Comparison of ENCODE assay signal across 19 cellular contexts in the genomic region with DNA sequence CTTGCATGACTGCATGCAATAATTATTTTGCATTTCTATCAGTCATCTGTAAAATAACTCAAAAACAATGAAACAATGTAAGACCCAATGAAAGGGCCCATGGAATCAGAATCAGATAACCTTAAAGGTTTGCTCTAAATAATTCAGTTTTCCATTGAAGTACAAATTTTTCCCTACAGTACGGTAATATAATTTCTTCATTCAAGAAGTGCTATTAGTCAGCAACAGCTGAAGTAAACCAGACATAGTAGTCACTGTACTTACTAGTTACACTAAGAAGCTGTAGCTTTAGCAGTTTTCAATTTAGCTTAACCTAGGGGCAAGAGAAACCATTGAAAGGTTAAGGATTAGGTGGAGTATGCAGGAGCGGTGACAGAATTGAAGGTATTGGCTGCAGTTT.
"Had no signal": no experiment of that assay in that cellular context is flagged by ENCODE, and none has a peak within 500 bp of the region (broad histone marks: within the 10 kb centered on the region; RNA-seq: fewer than 3 reads in every experiment).

No MANE protein-coding gene starts in this region.

- H3K4me3 Mint-ChIP-seq: activated T-cell treated with anti-CD3 and anti-CD28 coated beads, Interleukin-2, amount 50 U/mL, for 24 hours; dendritic cell treated with granulocyte-macrophage colony-stimulating factor and Interleukin-4, amounts not matched to agents 40 ng/mL and 50 ng/mL, for 4 days had no signal

- H3K27me3 ChIP-seq: brain microvascular endothelial cell had no signal

- H3K9me3 ChIP-seq: esophagus muscularis mucosa, gastroesophageal sphincter, transverse colon had no signal

- H3K36me3 ChIP-seq: esophagus muscularis mucosa, gastroesophageal sphincter, transverse colon had no signal

- ATAC-seq: activated naive CD4-positive, alpha-beta T cell treated with anti-CD3 and anti-CD28 coated beads, Interleukin-2, amount 50 U/mL, for 72 hours; gastroesophageal sphincter; right cardiac atrium had no signal

- H3K27ac Mint-ChIP-seq: activated naive CD4-positive, alpha-beta T cell treated with anti-CD3 and anti-CD28 coated beads, Interleukin-2, amount 50 U/mL, for 72 hours; activated T-cell treated with anti-CD3 and anti-CD28 coated beads, Interleukin-2, amount 50 U/mL, for 24 hours; dendritic cell treated with granulocyte-macrophage colony-stimulating factor and Interleukin-4, amounts not matched to agents 40 ng/mL and 50 ng/mL, for 4 days had no signal

- H3K27ac ChIP-seq: brain microvascular endothelial cell, esophagus muscularis mucosa, gastroesophageal sphincter, transverse colon had no signal

- DNase-seq: activated CD4-positive, alpha-beta T cell treated with anti-CD3 and anti-CD28 coated beads, Interleukin-2, amount 50 U/mL, for 4 hours; activated CD4-positive, CD25-positive, alpha-beta regulatory T cell treated with anti-CD3 and anti-CD28 coated beads, Interleukin-2, amount 50 U/mL, for 72 hours; activated effector memory CD4-positive, alpha-beta T cell treated with anti-CD3 and anti-CD28 coated beads, Interleukin-2, amount 50 U/mL, for 16 hours; activated T-cell treated with anti-CD3 and anti-CD28 coated beads, Interleukin-2, amount 50 U/mL, for 24 hours; amygdala; brain microvascular endothelial cell; cerebellar nuclear complex; kidney; midbrain; posterior cingulate gyrus; right cardiac atrium; stimulated activated CD4-positive, alpha-beta T cell treated with anti-CD3 and anti-CD28 coated beads, Interleukin-1b, Interleukin-23, amount 100 ng/mL, for 48 hours; stimulated activated naive CD4-positive, alpha-beta T cell; substantia nigra; transverse colon had no signal

- H3K9me3 Mint-ChIP-seq: activated naive CD4-positive, alpha-beta T cell treated with anti-CD3 and anti-CD28 coated beads, Interleukin-2, amount 50 U/mL, for 72 hours; activated T-cell treated with anti-CD3 and anti-CD28 coated beads, Interleukin-2, amount 50 U/mL, for 24 hours; dendritic cell treated with granulocyte-macrophage colony-stimulating factor and Interleukin-4, amounts not matched to agents 40 ng/mL and 50 ng/mL, for 4 days had no signal

- H3K4me3 ChIP-seq: esophagus muscularis mucosa, gastroesophageal sphincter, transverse colon had no signal
